Comparison of ENCODE assay signal across 10 cellular contexts in genomic region chr10:81928119-81928518, GRCh38. TPM values are rescaled to one million over a fixed set of nuclear protein-coding genes. Genes with fewer than 3 reads are reported as not detected.
"Had no signal": no experiment of that assay in that cellular context is flagged by ENCODE, and none has a peak within 500 bp of the region (broad histone marks: within the 10 kb centered on the region; RNA-seq: fewer than 3 reads in every experiment).

No MANE protein-coding gene starts in this region.

- H3K27me3 Mint-ChIP-seq: IgD-negative memory B cell had no signal

- H3K4me2 ChIP-seq: KMS-11 had no signal

- H3K4me1 Mint-ChIP-seq: IgD-negative memory B cell had no signal

- H3K36me3 Mint-ChIP-seq: IgD-negative memory B cell had no signal

- H3K9ac ChIP-seq: KMS-11 had no signal

- H3K27ac ChIP-seq: HL-60, KMS-11 had no signal

- H3K4me3 ChIP-seq: K562 had no signal

- DNase-seq: IMR-90, KBM-7, KG1 had no signal

- H3K27ac Mint-ChIP-seq: IgD-negative memory B cell had no signal

- ATAC-seq: HepG2, K562 had no signal

- H3K4me3 Mint-ChIP-seq: IgD-negative memory B cell had no signal

RNA-seq across cellular contexts. Expression of gene NRG3, which starts 53.1 kb away (rescaled TPM):
- total RNA-seq: HepG2, HT-29, HT1080, IMR-90, K562 had no signal
- polyA plus RNA-seq: HepG2, IgD-negative memory B cell, IMR-90, K562 had no signal
